Comparison of ENCODE assay signal across 20 cellular contexts in genomic region chr2:218362606-218363005, GRCh38. TPM values are rescaled to one million over a fixed set of nuclear protein-coding genes. Genes with fewer than 3 reads are reported as not detected.
"Had no signal": no experiment of that assay in that cellular context is flagged by ENCODE, and none has a peak within 500 bp of the region (broad histone marks: within the 10 kb centered on the region; RNA-seq: fewer than 3 reads in every experiment).

No MANE protein-coding gene starts in this region.

- H2AFZ ChIP-seq: parathyroid adenoma had no signal

- H3K9me3 ChIP-seq: ascending aorta, transverse colon, vagina had no signal

- H3K27me3 ChIP-seq: ascending aorta, breast epithelium, heart right ventricle, transverse colon, vagina had no signal

- H3K27me3 Mint-ChIP-seq: effector memory CD8-positive, alpha-beta T cell had no signal

- DNase-seq: cerebellar nuclear complex; dermis blood vessel endothelial cell; effector memory CD8-positive, alpha-beta T cell; heart right ventricle; left colon; retina; stimulated activated CD4-positive, alpha-beta T cell treated with anti-CD3 and anti-CD28 coated beads, Interleukin-2, amount 100 ng/mL, for 48 hours; stimulated activated naive CD4-positive, alpha-beta T cell treated with Interleukin-2 at 50 U/mL for 16 hours; substantia nigra; T-helper 1 cell; T1000; transverse colon had no signal

- H3K36me3 ChIP-seq: ascending aorta, breast epithelium, heart right ventricle, transverse colon, vagina had no signal

- ATAC-seq: effector memory CD8-positive, alpha-beta T cell; heart right ventricle; left colon had no signal

- H3K27ac Mint-ChIP-seq: effector memory CD8-positive, alpha-beta T cell had no signal

- H3K4me3 ChIP-seq: ascending aorta, breast epithelium, heart right ventricle, lung, transverse colon, vagina had no signal

- H3K4me3 Mint-ChIP-seq: effector memory CD8-positive, alpha-beta T cell had no signal

- H3K27ac ChIP-seq: ascending aorta, breast epithelium, parathyroid adenoma, transverse colon, vagina, VCaP had no signal

- H3K9ac ChIP-seq: parathyroid adenoma had no signal

- H3K79me2 ChIP-seq: parathyroid adenoma had no signal

- H3K4me1 ChIP-seq: breast epithelium had no signal

- H3K9me3 Mint-ChIP-seq: effector memory CD8-positive, alpha-beta T cell had no signal

RNA-seq across cellular contexts. Expression of gene CATIP, which starts 5.9 kb away (rescaled TPM):
- total RNA-seq: ascending aorta, frontal cortex, heart right ventricle, left colon, transverse colon, vagina had no signal

RNA-seq across cellular contexts. Expression of gene VIL1, which starts 56.3 kb away (rescaled TPM):
- total RNA-seq: ascending aorta, dermis blood vessel endothelial cell, fibroblast of lung, frontal cortex, heart right ventricle, vagina had no signal
